1 cellular context compared by ENCODE assay signal in the genomic region with DNA sequence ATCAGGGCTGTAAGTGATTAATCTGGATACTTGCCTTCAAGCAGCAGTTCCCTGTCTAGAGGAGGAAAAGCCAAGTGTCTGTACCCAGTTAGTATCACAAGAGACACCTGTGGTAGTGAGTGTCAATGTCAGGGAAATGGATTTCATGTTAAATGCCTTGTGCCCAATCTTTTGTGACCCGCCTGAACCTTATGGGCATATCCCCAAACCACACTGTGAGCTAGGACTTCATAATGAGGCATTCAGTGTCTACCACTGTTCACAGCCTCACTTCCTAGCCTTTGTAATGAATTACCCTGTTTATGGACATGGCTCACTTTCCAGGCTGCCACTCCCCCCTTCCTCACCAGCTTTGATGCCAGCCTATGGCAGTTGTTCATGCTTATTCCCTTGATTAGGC.
TF ChIP-seq lines count a peak whose summit lies in the region.

No MANE protein-coding gene starts in this region.

TF ChIP-seq in IMR-90, 13 proteins besides CTCF, POLR2A, EP300 and RAD21:
- no peak for TF ChIP-seq SMC3 (IDR thresholded peaks at IDR 0.05; ENCODE audit: low read depth, low read length)
- TF ChIP-seq, protein P1, sequence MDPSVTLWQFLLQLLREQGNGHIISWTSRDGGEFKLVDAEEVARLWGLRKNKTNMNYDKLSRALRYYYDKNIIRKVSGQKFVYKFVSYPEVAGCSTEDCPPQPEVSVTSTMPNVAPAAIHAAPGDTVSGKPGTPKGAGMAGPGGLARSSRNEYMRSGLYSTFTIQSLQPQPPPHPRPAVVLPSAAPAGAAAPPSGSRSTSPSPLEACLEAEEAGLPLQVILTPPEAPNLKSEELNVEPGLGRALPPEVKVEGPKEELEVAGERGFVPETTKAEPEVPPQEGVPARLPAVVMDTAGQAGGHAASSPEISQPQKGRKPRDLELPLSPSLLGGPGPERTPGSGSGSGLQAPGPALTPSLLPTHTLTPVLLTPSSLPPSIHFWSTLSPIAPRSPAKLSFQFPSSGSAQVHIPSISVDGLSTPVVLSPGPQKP (IDR thresholded peaks at IDR 0.05; ENCODE audit: borderline replicate concordance, low read depth, low read length): no peak
- TF ChIP-seq BHLHE40 (IDR thresholded peaks at IDR 0.05; ENCODE audit: low read depth, low read length): no peak
- no peak for TF ChIP-seq RCOR1 (IDR thresholded peaks at IDR 0.05; ENCODE audit: insufficient replicate concordance, low read length)
- no peak for TF ChIP-seq MAFK (IDR thresholded peaks at IDR 0.05; ENCODE audit: low read depth, low read length)
- TF ChIP-seq FOS (IDR thresholded peaks at IDR 0.05; ENCODE audit: low read depth, low read length): no peak
- TF ChIP-seq CHD1 (IDR thresholded peaks at IDR 0.05; ENCODE audit: low read depth, low read length): no peak
- no peak for TF ChIP-seq CEBPB (IDR thresholded peaks at IDR 0.05; ENCODE audit: low read depth, low read length)
- TF ChIP-seq RFX5 (IDR thresholded peaks at IDR 0.05; ENCODE audit: low read depth, low read length): no peak
- no peak for TF ChIP-seq MXI1 (IDR thresholded peaks at IDR 0.05; ENCODE audit: borderline replicate concordance, low read depth, low read length)
- no peak for TF ChIP-seq MAZ (IDR thresholded peaks at IDR 0.05; ENCODE audit: borderline replicate concordance, low read depth, low read length)
- TF ChIP-seq, protein P2, sequence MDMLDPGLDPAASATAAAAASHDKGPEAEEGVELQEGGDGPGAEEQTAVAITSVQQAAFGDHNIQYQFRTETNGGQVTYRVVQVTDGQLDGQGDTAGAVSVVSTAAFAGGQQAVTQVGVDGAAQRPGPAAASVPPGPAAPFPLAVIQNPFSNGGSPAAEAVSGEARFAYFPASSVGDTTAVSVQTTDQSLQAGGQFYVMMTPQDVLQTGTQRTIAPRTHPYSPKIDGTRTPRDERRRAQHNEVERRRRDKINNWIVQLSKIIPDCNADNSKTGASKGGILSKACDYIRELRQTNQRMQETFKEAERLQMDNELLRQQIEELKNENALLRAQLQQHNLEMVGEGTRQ (IDR thresholded peaks at IDR 0.05; ENCODE audit: low read depth, low read length): no peak
- TF ChIP-seq NFE2L2 (IDR thresholded peaks at IDR 0.05; ENCODE audit: low read depth, low read length): no peak
